Comparison of ENCODE assay signal across 13 cellular contexts in the genomic region with DNA sequence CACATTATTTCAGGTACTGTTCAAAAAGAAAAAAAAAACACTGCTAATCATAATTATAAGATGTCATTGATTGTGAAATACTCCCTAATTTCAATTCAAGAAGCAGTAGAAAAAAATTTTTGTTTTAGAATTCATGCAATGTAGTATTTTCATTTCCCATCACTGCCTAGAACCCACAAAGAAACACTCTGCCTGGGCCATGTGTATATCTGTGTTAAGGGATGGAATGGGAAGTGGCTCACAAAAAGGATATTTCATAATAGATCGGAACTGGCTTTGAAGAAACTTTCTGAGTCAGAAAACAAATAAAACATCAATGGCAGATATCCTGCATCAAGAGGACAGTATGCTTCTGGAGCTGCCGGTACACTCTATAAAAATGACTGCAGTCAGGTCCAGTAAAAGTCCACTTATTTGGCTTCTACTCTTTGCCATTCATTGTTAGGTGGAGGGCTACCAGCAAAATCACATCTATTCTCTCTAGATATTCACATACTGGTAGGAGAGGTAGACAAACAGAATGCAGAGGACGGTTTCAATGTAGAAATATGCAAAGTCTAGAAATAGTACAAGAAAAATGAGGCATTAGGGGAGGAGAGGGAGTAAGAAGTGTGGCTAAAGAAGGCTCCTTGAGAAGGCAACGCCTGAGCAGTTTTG.
DNase-seq lines count a peak whose midpoint lies in the region; FAIRE-seq and TF ChIP-seq lines count a peak whose summit lies in the region.
"Had no signal": no experiment of that assay in that cellular context is flagged by ENCODE, and none has a peak within 500 bp of the region (broad histone marks: within the 10 kb centered on the region; RNA-seq: fewer than 3 reads in every experiment).

No MANE protein-coding gene starts in this region.

- H3K9ac ChIP-seq in kidney (ENCODE audit: low read length in 2 of 2) = no peak overlapping the region

- DNase-seq in A172 (ENCODE audit: low spot score) (peak; percentile 15), HPDE6-E6E7 (ENCODE audit: extremely low spot score) (peak; percentile 43), SKM-1 (lab: John Stamatoyannopoulos, UW; ENCODE audit: unreplicated experiment) (peak; percentile 54), fibroblast of the aortic adventitia (ENCODE audit: low read depth) (peak; percentile 76), DMS153 treated with DMSO at 0.1 percent for 48 hours (lab: John Stamatoyannopoulos, UW; ENCODE audit: unreplicated experiment) (no peak), NCI-H1092 treated with DMSO at 0.1 percent for 48 hours (lab: John Stamatoyannopoulos, UW) (no peak), NCI-H526 treated with DMSO at 0.1 percent for 48 hours (lab: John Stamatoyannopoulos, UW) (no peak), kidney (no peak)
- DNase-seq: mesendoderm; NCI-H146; NK-92 treated with Interleukin-12 subunit alpha and Interleukin-12 subunit beta, amount 100 ng/mL, for 24 hours; sigmoid colon had no signal

- H3K36me3 ChIP-seq in kidney (ENCODE audit: control insufficient read depth in 1 of 2, insufficient read depth in 2 of 2, low read length in 2 of 2) = no peaks in the 10 kb centered on the region
- H3K36me3 ChIP-seq: sigmoid colon had no signal

- no peak for TF ChIP-seq CTCF in fibroblast of the aortic adventitia (IDR thresholded peaks at IDR 0.05; ENCODE audit: insufficient read depth, low read length)
- TF ChIP-seq CTCF in kidney (IDR thresholded peaks at IDR 0.05; ENCODE audit: borderline replicate concordance, extremely low read depth, insufficient read depth) = no peak

- no peak for FAIRE-seq in kidney (lab: Jason Lieb, UNC)

- H3K4me3 ChIP-seq in fibroblast of the aortic adventitia (ENCODE audit: low read depth, low read length) (no peak overlapping the region), kidney (ENCODE audit: low read length in 2 of 2) (no peak overlapping the region)
- H3K4me3 ChIP-seq: sigmoid colon had no signal

- no peaks in the 10 kb centered on the region for H3K4me1 ChIP-seq in kidney (ENCODE audit: control insufficient read depth in 1 of 2, insufficient read depth in 1 of 2, low read depth in 1 of 2, low read length in 2 of 2)

- H3K9me3 ChIP-seq in kidney (ENCODE audit: control insufficient read depth in 1 of 2, low read length in 2 of 2) = no peaks in the 10 kb centered on the region
- H3K9me3 ChIP-seq: sigmoid colon had no signal

- intact Hi-C loops in kidney (cut with DNase I) = no loop called here

- H3K27ac ChIP-seq in kidney (ENCODE audit: low read depth in 2 of 2, low read length in 2 of 2) = no peak overlapping the region
- H3K27ac ChIP-seq: foreskin keratinocyte, sigmoid colon had no signal

Comparison
In these comparisons a context has a peak if more than half of its experiments do, and no peak if none do; other contexts are left out.
1. DNase-seq: peak in A172 (single experiment), HPDE6-E6E7 (single experiment), SKM-1 (single experiment) and fibroblast of the aortic adventitia (single experiment); none in DMS153 treated with DMSO at 0.1 percent for 48 hours (single experiment), NCI-H1092 treated with DMSO at 0.1 percent for 48 hours (single experiment), NCI-H526 treated with DMSO at 0.1 percent for 48 hours (single experiment) and kidney (single experiment).